Comparison of ENCODE assay signal across 8 cellular contexts in genomic region chr11:47185305-47186075, GRCh38. TPM values are rescaled to one million over a fixed set of nuclear protein-coding genes. Genes with fewer than 3 reads are reported as not detected.
DNase-seq lines count a peak whose midpoint lies in the region; ATAC-seq and TF ChIP-seq lines count a peak whose summit lies in the region.

No MANE protein-coding gene starts in this region.

- H3K4me2 ChIP-seq in OCI-LY1 (ENCODE audit: low read length), result peak overlapping the region; percentile 72

- H3K4me1 ChIP-seq in OCI-LY1 (ENCODE audit: insufficient read depth, low read length, severe bottlenecking) (peaks cover 16% of the 10 kb centered on the region), left lung (peaks cover 18 to 30% of the 10 kb centered on the region in 2 donors)

- no peaks in the 10 kb centered on the region for H3F3A ChIP-seq in OCI-LY1 (ENCODE audit: insufficient read depth, low read length)

- peak overlapping the region; percentile 48 for H3K9ac ChIP-seq in OCI-LY1 (ENCODE audit: low read length)

- H3K9me2 ChIP-seq in OCI-LY1 (ENCODE audit: low read depth, low read length), result no peaks in the 10 kb centered on the region

- no peak for TF ChIP-seq CTCF in OCI-LY1 (IDR thresholded peaks at IDR 0.05; ENCODE audit: low read length)
- TF ChIP-seq CTCF in choroid plexus epithelial cell (conservative IDR thresholded peaks at IDR 0.05; ENCODE audit: low read depth, low read length), result no peak
- TF ChIP-seq CTCF in left lung (IDR thresholded peaks at IDR 0.05), result no peak

- H3K27me3 ChIP-seq in OCI-LY1 (ENCODE audit: insufficient read depth, low read length) (peaks cover 10% of the 10 kb centered on the region; the same call in 1 of the 2 replicates), left lung (peaks cover 4 to 57% of the 10 kb centered on the region in 2 donors)

- H3K9me3 ChIP-seq in OCI-LY1 (ENCODE audit: low read length) (no peaks in the 10 kb centered on the region), left lung (no peaks in the 10 kb centered on the region)

- H3K36me3 ChIP-seq in OCI-LY1 (ENCODE audit: insufficient read depth, low read length) (no peaks in the 10 kb centered on the region), left lung (peaks cover 0 to under 1% of the 10 kb centered on the region in 2 donors)

- H3K79me2 ChIP-seq in OCI-LY1 (ENCODE audit: insufficient read depth, low read length), result no peaks in the 10 kb centered on the region

- peak; percentile 70 for ATAC-seq in left lung

- H4K20me1 ChIP-seq in OCI-LY1 (ENCODE audit: insufficient read depth, low read length), result no peaks in the 10 kb centered on the region

- peak overlapping the region; percentile 55 for H3K4me3 ChIP-seq in OCI-LY1 (ENCODE audit: low read depth, low read length, poor library complexity, severe bottlenecking)
- peak overlapping the region; percentile 62 for H3K4me3 ChIP-seq in choroid plexus epithelial cell (ENCODE audit: low read depth, low read length)
- H3K4me3 ChIP-seq in left lung, result peak overlapping the region; percentile 54 to 65

- no peak overlapping the region for H2AFZ ChIP-seq in OCI-LY1 (ENCODE audit: low read length)

- intact Hi-C loops in left lung (cut with DNase I), result no loop called here

- H3K27ac ChIP-seq in OCI-LY1 (ENCODE audit: low read depth, low read length, poor library complexity, severe bottlenecking), result no peak overlapping the region
- H3K27ac ChIP-seq in left lung, result peak overlapping the region; percentile 78 to 80
- peak overlapping the region; percentile 93 for H3K27ac ChIP-seq in temporal lobe (ENCODE audit: low read depth, low read length)

- peak; percentile 10 for DNase-seq in NOMO-1 treated with DMSO at 0.1 percent for 48 hours (lab: John Stamatoyannopoulos, UW; ENCODE audit: unreplicated experiment)
- no peak for DNase-seq in NOMO-1 (lab: John Stamatoyannopoulos, UW; ENCODE audit: unreplicated experiment in 2 of 2)
- no peak for DNase-seq in choroid plexus epithelial cell (ENCODE audit: low read depth)
- DNase-seq in left lung, result peak; percentile 79 to 88
- no peak for DNase-seq in activated effector memory CD4-positive, alpha-beta T cell treated with anti-CD3 and anti-CD28 coated beads, Interleukin-2, amount 50 U/mL, for 16 hours
- DNase-seq in NK-92 treated with Interleukin-12 subunit alpha and Interleukin-12 subunit beta, amount 100 ng/mL, for 24 hours (lab: John Stamatoyannopoulos, UW), result no peak

RNA-seq across cellular contexts. Expression of gene PACSIN3, which starts 0.7 kb away (rescaled TPM):
- total RNA-seq in left lung (10 to 100 TPM; 32.9 to 44.2 TPM), temporal lobe (3.4 TPM)

RNA-seq across cellular contexts. Expression of gene ARFGAP2, which starts 8.8 kb away (rescaled TPM):
- 10 to 100 TPM; 79.1 to 86.3 TPM for total RNA-seq in left lung
- 79.4 TPM for total RNA-seq in temporal lobe

RNA-seq across cellular contexts. Expression of gene DDB2, which starts 29.3 kb away (rescaled TPM):
- total RNA-seq in left lung (10 to 100 TPM; 32.0 to 33.1 TPM), temporal lobe (6.6 TPM)

Comparison
In these comparisons a context has a peak if more than half of its experiments do, and no peak if none do; other contexts are left out.
1. DNase-seq: peak in NOMO-1 treated with DMSO at 0.1 percent for 48 hours (single experiment) and left lung (2 of 2); none in NOMO-1 (0 of 2), choroid plexus epithelial cell (single experiment), activated effector memory CD4-positive, alpha-beta T cell treated with anti-CD3 and anti-CD28 coated beads, Interleukin-2, amount 50 U/mL, for 16 hours (single experiment) and NK-92 treated with Interleukin-12 subunit alpha and Interleukin-12 subunit beta, amount 100 ng/mL, for 24 hours (single experiment).
2. Peak in every context shown above with its lines, with median percentiles within 50 percentile points of each other: H3K4me3 ChIP-seq.